Comparison of ENCODE assay signal across 10 cellular contexts in genomic region chr12:109458771-109459208, GRCh38. TPM values are rescaled to one million over a fixed set of nuclear protein-coding genes. Genes with fewer than 3 reads are reported as not detected.
A peak's percentile ranks its signal among the peaks of the same experiment; 100 is the strongest.
DNase-seq lines count a peak whose midpoint lies in the region; ATAC-seq and TF ChIP-seq lines count a peak whose summit lies in the region.
"Had no signal": no experiment of that assay in that cellular context is flagged by ENCODE, and none has a peak within 500 bp of the region (broad histone marks: within the 10 kb centered on the region; RNA-seq: fewer than 3 reads in every experiment).

No MANE protein-coding gene starts in this region.

- no peak overlapping the region for H3K4me3 Mint-ChIP-seq in activated CD4-positive, alpha-beta T cell treated with anti-CD3 and anti-CD28 coated beads, Interleukin-2, amount 10 ng/mL, durations not matched to agents 7 days and 5 days

- H3K4me1 ChIP-seq in thoracic aorta (ENCODE audit: control insufficient read depth in 1 of 2, low read depth in 2 of 2): peaks cover 50 to 62% of the 10 kb centered on the region in 2 donors

- H3K27ac ChIP-seq in layer of hippocampus (ENCODE audit: low read depth, low read length) (peak overlapping the region; percentile 92), thoracic aorta (peak overlapping the region; percentile 99)

- no peaks in the 10 kb centered on the region for H3K27me3 ChIP-seq in layer of hippocampus (ENCODE audit: control insufficient read depth, insufficient read depth, low read length)
- H3K27me3 ChIP-seq in thoracic aorta (replicated peaks; ENCODE audit: insufficient read depth): no peaks in the 10 kb centered on the region

- H3K9me3 Mint-ChIP-seq in activated CD4-positive, alpha-beta T cell treated with anti-CD3 and anti-CD28 coated beads, Interleukin-2, amount 10 ng/mL, durations not matched to agents 7 days and 5 days: no peaks in the 10 kb centered on the region
- H3K9me3 Mint-ChIP-seq: naive B cell had no signal

- no peak for ATAC-seq in thoracic aorta (ENCODE audit: insufficient number of reproducible peaks, low FRiP score, low read depth)
- ATAC-seq in HG02981 (IDR thresholded peaks at IDR 0.05; ENCODE audit: unreplicated experiment): no peak
- ATAC-seq in HG02571 (IDR thresholded peaks at IDR 0.05; ENCODE audit: unreplicated experiment): no peak
- no peak for ATAC-seq in HG03135 (IDR thresholded peaks at IDR 0.05; ENCODE audit: unreplicated experiment)

- no peaks in the 10 kb centered on the region for H3K9me3 ChIP-seq in thoracic aorta

- TF ChIP-seq CTCF in thoracic aorta (IDR thresholded peaks at IDR 0.05): no peak

- peak overlapping the region; percentile 2 for H3K4me3 ChIP-seq in thoracic aorta

- H3K36me3 Mint-ChIP-seq in activated CD4-positive, alpha-beta T cell treated with anti-CD3 and anti-CD28 coated beads, Interleukin-2, amount 10 ng/mL, durations not matched to agents 7 days and 5 days (ENCODE audit: low read depth): peaks cover 33% of the 10 kb centered on the region

- POLR2A ChIA-PET in activated CD4-positive, alpha-beta T cell treated with anti-CD3 and anti-CD28 coated beads, Interleukin-2, amount 10 ng/mL, durations not matched to agents 7 days and 5 days (lab: Charles Lee): no interaction called here

- H3K27me3 Mint-ChIP-seq in activated CD4-positive, alpha-beta T cell treated with anti-CD3 and anti-CD28 coated beads, Interleukin-2, amount 10 ng/mL, durations not matched to agents 7 days and 5 days: no peaks in the 10 kb centered on the region
- H3K27me3 Mint-ChIP-seq: naive B cell had no signal

- no peak for DNase-seq in activated CD4-positive, alpha-beta T cell treated with anti-CD3 and anti-CD28 coated beads, Interleukin-2, amount 10 ng/mL, durations not matched to agents 7 days and 5 days
- no peak for DNase-seq in activated CD4-positive, alpha-beta T cell treated with anti-CD3 and anti-CD28 coated beads, Interleukin-2, amount 50 U/mL, for 1 hour
- DNase-seq in brain pericyte (ENCODE audit: low read depth, low spot score): peak; percentile 39
- DNase-seq in thoracic aorta (ENCODE audit: low spot score): no peak
- DNase-seq: activated gamma-delta T cell treated with Interleukin-2 at 50 U/mL for 16 hours, naive B cell had no signal

- H3K4me1 Mint-ChIP-seq in activated CD4-positive, alpha-beta T cell treated with anti-CD3 and anti-CD28 coated beads, Interleukin-2, amount 10 ng/mL, durations not matched to agents 7 days and 5 days: peaks cover 47% of the 10 kb centered on the region

- H3K36me3 ChIP-seq in thoracic aorta: peaks cover 42% of the 10 kb centered on the region

- H3K27ac Mint-ChIP-seq in activated CD4-positive, alpha-beta T cell treated with anti-CD3 and anti-CD28 coated beads, Interleukin-2, amount 10 ng/mL, durations not matched to agents 7 days and 5 days: peak overlapping the region; percentile 52
- H3K27ac Mint-ChIP-seq: naive B cell had no signal

- CTCF ChIA-PET in activated CD4-positive, alpha-beta T cell treated with anti-CD3 and anti-CD28 coated beads, Interleukin-2, amount 10 ng/mL, durations not matched to agents 7 days and 5 days (lab: Charles Lee): interaction anchor here (1.0 to 1.8 kb wide), 2 partner anchors 9 to 18 kb away, joined by 3 to 7 read pairs; partner anchors contain the start of genes KCTD10 and UBE3B

RNA-seq across cellular contexts. Expression of gene KCTD10, which starts 18.3 kb away (rescaled TPM):
- total RNA-seq in activated CD4-positive, alpha-beta T cell treated with anti-CD3 and anti-CD28 coated beads, Interleukin-2, amount 10 ng/mL, durations not matched to agents 7 days and 5 days: 10 to 100 TPM; 35.0 to 41.8 TPM
- total RNA-seq in thoracic aorta: 100 to 1,000 TPM; 109 to 271 TPM

RNA-seq across cellular contexts. Expression of gene UBE3B, which starts 18.6 kb away (rescaled TPM):
- total RNA-seq in activated CD4-positive, alpha-beta T cell treated with anti-CD3 and anti-CD28 coated beads, Interleukin-2, amount 10 ng/mL, durations not matched to agents 7 days and 5 days: 10 to 100 TPM; 35.5 to 37.4 TPM
- 10 to 100 TPM; 41.4 to 75.3 TPM for total RNA-seq in thoracic aorta
